8 cellular contexts compared by ENCODE assay signal in genomic region chr22:41833369-41834004, GRCh38. TPM values are rescaled to one million over a fixed set of nuclear protein-coding genes. Genes with fewer than 3 reads are reported as not detected.
DNase-seq lines count a peak whose midpoint lies in the region; ATAC-seq and TF ChIP-seq lines count a peak whose summit lies in the region.

No MANE protein-coding gene starts in this region.

- H3K36me3 Mint-ChIP-seq in endodermal cell (ENCODE audit: low read depth) = peaks cover 23% of the 10 kb centered on the region

- peak overlapping the region; percentile 99 for H3K27ac ChIP-seq in C4-2B
- H3K27ac ChIP-seq in HUES64 (ENCODE audit: low read depth, low read length) = peak overlapping the region; percentile 96
- peak overlapping the region; percentile 99 for H3K27ac ChIP-seq in endodermal cell (ENCODE audit: low read depth, low read length)

- H3K9me3 Mint-ChIP-seq in endodermal cell = no peaks in the 10 kb centered on the region

- DNase-seq in activated CD8-positive, alpha-beta memory T cell treated with anti-CD3 and anti-CD28 coated beads for 24 hours = peak; percentile 80
- peak; percentile 72 for DNase-seq in endodermal cell
- DNase-seq in stimulated activated naive CD4-positive, alpha-beta T cell treated with Interleukin-2 at 50 U/mL for 16 hours (lab: John Stamatoyannopoulos, UW) = peak; percentile 60

- H3K4me1 ChIP-seq in HUES64 (ENCODE audit: insufficient read depth, low read length) = peaks cover 10% of the 10 kb centered on the region
- H3K4me1 ChIP-seq in endodermal cell (ENCODE audit: control insufficient read depth, insufficient read depth, low read length) = no peaks in the 10 kb centered on the region
- peaks cover 39% of the 10 kb centered on the region for H3K4me1 ChIP-seq in mononuclear cell (ENCODE audit: insufficient read depth, low read length)

- H3K4me3 ChIP-seq in HUES64 (ENCODE audit: low read length) (peak overlapping the region; percentile 88), endodermal cell (ENCODE audit: low read length) (peak overlapping the region; percentile 95), mononuclear cell (ENCODE audit: low read length) (peak overlapping the region; percentile 71)

- peak; percentile 21 for ATAC-seq in GM19452 (IDR thresholded peaks at IDR 0.05; ENCODE audit: unreplicated experiment)
- ATAC-seq in HG03378 (IDR thresholded peaks at IDR 0.05; ENCODE audit: unreplicated experiment) = no peak

- H3K4me1 Mint-ChIP-seq in endodermal cell = peaks cover 14% of the 10 kb centered on the region

- H3K36me3 ChIP-seq in HUES64 (ENCODE audit: insufficient read depth, low read length) = peaks cover 29% of the 10 kb centered on the region
- H3K36me3 ChIP-seq in endodermal cell (ENCODE audit: control insufficient read depth, insufficient read depth, low read length) = peaks cover 25% of the 10 kb centered on the region

- TF ChIP-seq CTCF in C4-2B (conservative IDR thresholded peaks at IDR 0.05) (no peak), endodermal cell (conservative IDR thresholded peaks at IDR 0.05) (no peak)

- H3K9me3 ChIP-seq in HUES64 (ENCODE audit: insufficient read depth, low read depth, low read length) = no peaks in the 10 kb centered on the region
- H3K9me3 ChIP-seq in endodermal cell (ENCODE audit: control insufficient read depth, low read length) = no peaks in the 10 kb centered on the region
- no peaks in the 10 kb centered on the region for H3K9me3 ChIP-seq in mononuclear cell (ENCODE audit: low read depth, low read length)

- peak overlapping the region; percentile 72 for H3K27ac Mint-ChIP-seq in endodermal cell

- under 1% methylated on average over 86 of the region's 86 CpGs for WGBS in HUES64
- 0% methylated on average over 35 to 86 of the region's 86 CpGs for WGBS in endodermal cell (ENCODE audit: insufficient coverage in 1 of 2, insufficient read length in 1 of 2), 2 experiments

- H3K4me3 Mint-ChIP-seq in endodermal cell = peak overlapping the region; percentile 83

- H3K9ac ChIP-seq in HUES64 (ENCODE audit: low read depth, low read length) = peak overlapping the region; percentile 89
- H3K9ac ChIP-seq in endodermal cell (ENCODE audit: extremely low read depth, low read length, poor library complexity, severe bottlenecking) = peak overlapping the region; percentile 80

- no peaks in the 10 kb centered on the region for H3K27me3 ChIP-seq in HUES64 (ENCODE audit: insufficient read depth, low read length)
- H3K27me3 ChIP-seq in endodermal cell (ENCODE audit: control insufficient read depth, insufficient read depth, low read length, poor library complexity, severe bottlenecking) = no peaks in the 10 kb centered on the region
- no peaks in the 10 kb centered on the region for H3K27me3 ChIP-seq in mononuclear cell (ENCODE audit: insufficient read depth, low read length)

- no peaks in the 10 kb centered on the region for H3K27me3 Mint-ChIP-seq in endodermal cell (ENCODE audit: insufficient read depth)

RNA-seq across cellular contexts. Expression of gene SREBF2, which starts 0.6 kb away (rescaled TPM):
- 100 TPM for polyA plus RNA-seq in HUES64 (2013, experiment 1 of 2)
- polyA plus RNA-seq in HUES64 (2013, experiment 2 of 2) = 121 TPM
- total RNA-seq in endodermal cell = 100 to 1,000 TPM; 125 to 135 TPM
- polyA plus RNA-seq in endodermal cell (2013, experiment 1 of 2) = 220 TPM
- 204 TPM for polyA plus RNA-seq in endodermal cell (2013, experiment 2 of 2)
- total RNA-seq in mononuclear cell = 47.9 TPM

RNA-seq across cellular contexts. Expression of gene CCDC134, which starts 33.0 kb away (rescaled TPM):
- polyA plus RNA-seq in HUES64 (2013, experiment 1 of 2) = 5.9 TPM
- polyA plus RNA-seq in HUES64 (2013, experiment 2 of 2) = 7.7 TPM
- total RNA-seq in endodermal cell (10 to 100 TPM; 15.0 to 21.0 TPM), mononuclear cell (13.6 TPM)
- polyA plus RNA-seq in endodermal cell (2013, experiment 1 of 2) = 7.2 TPM
- polyA plus RNA-seq in endodermal cell (2013, experiment 2 of 2) = 8.8 TPM
